24 cellular contexts compared by ENCODE assay signal in genomic region chr17:19743101-19744100, GRCh38. TPM values are rescaled to one million over a fixed set of nuclear protein-coding genes. Genes with fewer than 3 reads are reported as not detected.
DNase-seq lines count a peak whose midpoint lies in the region; TF ChIP-seq lines count a peak whose summit lies in the region.
"Had no signal": no experiment of that assay in that cellular context is flagged by ENCODE, and none has a peak within 500 bp of the region (broad histone marks: within the 10 kb centered on the region; RNA-seq: fewer than 3 reads in every experiment).

No MANE protein-coding gene starts in this region.

- H3K4me3 Mint-ChIP-seq in CD8-positive, alpha-beta memory T cell: peak overlapping the region in 6 of 7 donors; percentile 37 to 79 (median 66)
- H3K4me3 Mint-ChIP-seq in immature natural killer cell (peak overlapping the region; percentile 39 to 81 (median 72)), osteocyte (ENCODE audit: unreplicated experiment) (peak overlapping the region; percentile 35), chondrocyte (ENCODE audit: unreplicated experiment) (no peak overlapping the region)

- H3K27me3 ChIP-seq in CD8-positive, alpha-beta memory T cell (ENCODE audit: insufficient read depth, low read length, poor library complexity, severe bottlenecking): no peaks in the 10 kb centered on the region
- H3K27me3 ChIP-seq: tibial artery had no signal

- peaks cover 0 to 10% (median 0%) of the 10 kb centered on the region in 3 donors for H3K4me1 Mint-ChIP-seq in CD8-positive, alpha-beta memory T cell
- H3K4me1 Mint-ChIP-seq in immature natural killer cell (peaks cover 6% of the 10 kb centered on the region in 2 donors), osteocyte (ENCODE audit: unreplicated experiment) (peaks cover 16% of the 10 kb centered on the region), chondrocyte (ENCODE audit: low read depth) (peaks cover 10% of the 10 kb centered on the region)

- no peak overlapping the region for H3K4me3 ChIP-seq in CD8-positive, alpha-beta memory T cell (ENCODE audit: low read length)

- no peak for TF ChIP-seq CTCF in RWPE1 (conservative IDR thresholded peaks at IDR 0.05; ENCODE audit: low read depth)
- no peak for TF ChIP-seq CTCF in osteocyte (IDR thresholded peaks at IDR 0.05)
- TF ChIP-seq CTCF in chondrocyte (IDR thresholded peaks at IDR 0.05): no peak

- CTCF ChIA-PET in CD8-positive, alpha-beta memory T cell (lab: Charles Lee): interaction anchor here (0.7 to 2.2 kb wide), 4 partner anchors 10 to 46 kb away, joined by 3 to 6 read pairs (median 4); no protein-coding TSS in a partner anchor
- CTCF ChIA-PET in RWPE1 (lab: Yijun Ruan, JAX): interaction anchor here (0.7 to 1.2 kb wide), 2 partner anchors 10 to 122 kb away, joined by 3 to 5 read pairs; no protein-coding TSS in a partner anchor

- DNase-seq in CD8-positive, alpha-beta memory T cell: peak in 1 of 5 donors; percentile 25
- DNase-seq in RWPE1 (ENCODE audit: low spot score) (no peak), immature natural killer cell (no peak), osteocyte (ENCODE audit: extremely low spot score, unreplicated experiment) (no peak), H4 (ENCODE audit: low spot score) (no peak), AG08396 (ENCODE audit: low spot score) (no peak), chondrocyte (ENCODE audit: low spot score) (no peak)
- DNase-seq: activated CD4-positive, CD25-positive, alpha-beta regulatory T cell treated with anti-CD3 and anti-CD28 coated beads, Interleukin-2, amount 50 U/mL, for 72 hours; AML-193; Caco-2; foreskin fibroblast; NCI-H1105; NCI-H2081 treated with DMSO at 0.1 percent for 48 hours; NK-92 treated with Interleukin-12 subunit alpha and Interleukin-12 subunit beta, amount 100 ng/mL, for 24 hours; stimulated activated CD4-positive, alpha-beta T cell treated with anti-CD3 and anti-CD28 coated beads, Interleukin-1b, Interleukin-23, amount 100 ng/mL, for 48 hours; stimulated activated naive CD4-positive, alpha-beta T cell had no signal

- H3K27ac ChIP-seq in CD8-positive, alpha-beta memory T cell (ENCODE audit: low read depth, low read length): no peak overlapping the region
- H3K27ac ChIP-seq in RWPE1: peak overlapping the region; percentile 100

- POLR2A ChIA-PET in CD8-positive, alpha-beta memory T cell (lab: Charles Lee): no interaction called here
- POLR2A ChIA-PET in RWPE1 (lab: Yijun Ruan, JAX; ENCODE audit: low non-redundant PET): no interaction called here

- no peaks in the 10 kb centered on the region for H3K9me3 Mint-ChIP-seq in CD8-positive, alpha-beta memory T cell
- H3K9me3 Mint-ChIP-seq in immature natural killer cell (peaks cover 0 to 1% (median 0%) of the 10 kb centered on the region in 6 donors), osteocyte (ENCODE audit: unreplicated experiment) (no peaks in the 10 kb centered on the region), chondrocyte (ENCODE audit: low read depth) (no peaks in the 10 kb centered on the region)

- no peaks in the 10 kb centered on the region for H3K36me3 Mint-ChIP-seq in CD8-positive, alpha-beta memory T cell
- no peaks in the 10 kb centered on the region for H3K36me3 Mint-ChIP-seq in immature natural killer cell
- H3K36me3 Mint-ChIP-seq in osteocyte (ENCODE audit: unreplicated experiment): no peaks in the 10 kb centered on the region
- H3K36me3 Mint-ChIP-seq in chondrocyte (ENCODE audit: low read depth): no peaks in the 10 kb centered on the region

- no peaks in the 10 kb centered on the region for H3K36me3 ChIP-seq in CD8-positive, alpha-beta memory T cell (ENCODE audit: insufficient read depth, low read length)
- H3K36me3 ChIP-seq: tibial artery had no signal

- no peaks in the 10 kb centered on the region for H3K9me3 ChIP-seq in CD8-positive, alpha-beta memory T cell (ENCODE audit: low read length)
- H3K9me3 ChIP-seq: Caco-2, tibial artery had no signal

- peaks cover 4% of the 10 kb centered on the region for H3K4me1 ChIP-seq in CD8-positive, alpha-beta memory T cell (ENCODE audit: insufficient read depth, low read length)

- peaks cover 2 to 6% of the 10 kb centered on the region in 2 donors for H3K27me3 Mint-ChIP-seq in CD8-positive, alpha-beta memory T cell
- H3K27me3 Mint-ChIP-seq in immature natural killer cell (ENCODE audit: low read depth in 3 of 3): peaks cover 0 to 2% (median 0%) of the 10 kb centered on the region in 3 donors
- H3K27me3 Mint-ChIP-seq in osteocyte (ENCODE audit: unreplicated experiment): no peaks in the 10 kb centered on the region
- H3K27me3 Mint-ChIP-seq in chondrocyte (ENCODE audit: low read depth): peaks cover 3% of the 10 kb centered on the region

- H3K27ac Mint-ChIP-seq in CD8-positive, alpha-beta memory T cell: peak overlapping the region in 1 of 8 donors; percentile 94
- H3K27ac Mint-ChIP-seq in immature natural killer cell (no peak overlapping the region), osteocyte (ENCODE audit: unreplicated experiment) (no peak overlapping the region), chondrocyte (ENCODE audit: unreplicated experiment) (no peak overlapping the region)

RNA-seq across cellular contexts. Expression of gene ALDH3A1, which starts 4.7 kb away (rescaled TPM):
- not detected for total RNA-seq in CD8-positive, alpha-beta memory T cell
- 0.32 TPM for polyA plus RNA-seq in CD8-positive, alpha-beta memory T cell
- polyA plus RNA-seq in immature natural killer cell: under 1 TPM in 2 of 3 donors, not detected in 1; 0.31 to 0.43 TPM
- total RNA-seq in osteocyte (0.52 and 1.6 TPM in 2 replicates), chondrocyte (1.6 TPM in 1 of 3 replicates, not detected in the others)
- 41.9 and 51.1 TPM in 2 replicates for total RNA-seq in H4 (2014; rRNA removed; shearing (Covaris generic))
- total RNA-seq: Daoy had no signal

RNA-seq across cellular contexts. Expression of gene SLC47A2, which starts 27.0 kb away (rescaled TPM):
- not detected for total RNA-seq in CD8-positive, alpha-beta memory T cell
- polyA plus RNA-seq in CD8-positive, alpha-beta memory T cell: not detected
- not detected for polyA plus RNA-seq in immature natural killer cell
- total RNA-seq in osteocyte: 0.16 and 0.24 TPM in 2 replicates
- total RNA-seq in H4 (2014; rRNA removed; shearing (Covaris generic)): not detected in 2 replicates
- not detected in 3 replicates for total RNA-seq in chondrocyte
- total RNA-seq: cardiac septum, Daoy, epithelial cell of proximal tubule, liver, NCI-H460, posterior vena cava had no signal
- polyA plus RNA-seq: HepG2 had no signal

Comparison
In these comparisons a context has a peak if more than half of its experiments do, and no peak if none do; other contexts are left out.
1. RNA of gene ALDH3A1, which starts 4.7 kb away (total RNA-seq): 41.9 to 51.1 TPM in H4; 0.52 to 1.6 TPM in osteocyte, not detected in CD8-positive, alpha-beta memory T cell and 1.6 TPM in chondrocyte; every median in the first group is over 10 times any median in the second.